In the genomic region with DNA sequence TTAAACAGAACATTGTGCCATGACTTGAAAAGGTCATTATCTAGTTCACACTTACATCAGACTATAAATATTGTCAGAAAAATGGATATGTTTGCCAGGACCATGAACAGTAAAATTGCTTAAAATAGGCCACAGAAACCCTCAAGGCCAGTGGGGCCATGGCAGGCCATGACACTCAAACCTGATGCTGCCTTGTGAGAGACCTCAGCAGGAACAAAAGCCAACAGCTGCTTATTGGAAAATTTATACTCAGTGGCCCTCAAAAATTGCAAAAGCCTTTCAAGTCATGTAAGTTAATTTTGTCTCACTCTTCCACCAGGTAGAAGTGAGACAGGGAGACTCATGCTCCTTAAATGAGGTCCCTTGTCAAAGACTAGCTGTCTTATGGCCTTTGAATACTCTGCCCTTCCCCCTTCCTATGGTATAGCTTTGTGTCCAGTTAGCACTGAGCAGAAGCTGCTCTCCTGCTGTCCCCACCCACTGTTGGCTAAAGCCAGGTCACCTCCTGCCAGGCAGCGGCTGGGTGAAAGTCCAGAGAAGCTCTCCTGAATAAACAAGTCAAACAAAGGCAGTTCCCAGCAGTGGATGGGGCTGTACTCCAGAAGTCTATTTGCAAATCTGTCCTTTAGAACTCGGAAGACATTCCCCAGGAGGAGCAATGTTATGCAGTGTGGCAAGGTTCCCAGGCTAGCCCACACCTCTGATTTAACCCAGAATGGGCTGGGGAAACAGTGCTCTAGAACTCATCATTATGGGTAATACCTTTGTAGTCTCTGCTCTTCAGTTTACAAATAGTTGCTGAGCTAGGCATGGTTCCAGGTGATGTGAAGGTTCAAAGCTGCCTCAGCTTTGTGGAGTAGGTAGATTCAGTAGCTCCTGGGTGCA, we compare ENCODE assay signal across 1 cellular context.
TF ChIP-seq lines count a peak whose summit lies in the region.

No MANE protein-coding gene starts in this region.

TF ChIP-seq in HepG2, 621 proteins besides CTCF, POLR2A, EP300 and RAD21 (continues in another document):
- TF ChIP-seq HES4 (CRISPR knock-in tag; IDR thresholded peaks at IDR 0.05; ENCODE audit: borderline replicate concordance) (no peak), GATAD1 (CRISPR knock-in tag; IDR thresholded peaks at IDR 0.05) (peak; percentile 53; the same call in 1 of the 2 replicates), CHCHD3 (CRISPR knock-in tag; IDR thresholded peaks at IDR 0.05) (no peak), MED1 (CRISPR knock-in tag; IDR thresholded peaks at IDR 0.05) (peak; percentile 96), REXO4 (CRISPR knock-in tag; IDR thresholded peaks at IDR 0.05; ENCODE audit: borderline replicate concordance) (no peak), ZC3H13 (CRISPR knock-in tag; IDR thresholded peaks at IDR 0.05) (no peak), NFIC (IDR thresholded peaks at IDR 0.05; ENCODE audit: low read length) (peak; percentile 64; the same call in 1 of the 2 replicates), ZNF446 (CRISPR knock-in tag; IDR thresholded peaks at IDR 0.05) (no peak), ZNF614 (CRISPR knock-in tag; IDR thresholded peaks at IDR 0.05; ENCODE audit: borderline replicate concordance) (peak; percentile 96), ZNF597 (CRISPR knock-in tag; IDR thresholded peaks at IDR 0.05) (no peak), ZNF136 (CRISPR knock-in tag; IDR thresholded peaks at IDR 0.05; ENCODE audit: low read depth) (0 out of 2 replicates have a peak, but pooled peaks have one; percentile 72), AHR (CRISPR knock-in tag; IDR thresholded peaks at IDR 0.05) (no peak; the same call in 1 of the 2 replicates), HNRNPLL (IDR thresholded peaks at IDR 0.05; ENCODE audit: low read depth, low read length, poor library complexity, severe bottlenecking) (no peak), ZFP41 (CRISPR knock-in tag; IDR thresholded peaks at IDR 0.05; ENCODE audit: borderline replicate concordance) (no peak), FLYWCH1 (CRISPR knock-in tag; IDR thresholded peaks at IDR 0.05) (no peak), ZNF17 (CRISPR knock-in tag; IDR thresholded peaks at IDR 0.05) (no peak), GATA4 (IDR thresholded peaks at IDR 0.05; ENCODE audit: borderline replicate concordance, low read depth) (no peak; the same call in 1 of the 2 replicates), ZNF569 (CRISPR knock-in tag; IDR thresholded peaks at IDR 0.05; ENCODE audit: borderline replicate concordance) (no peak), IRX3 (CRISPR knock-in tag; IDR thresholded peaks at IDR 0.05; ENCODE audit: borderline replicate concordance, low read depth) (no peak), ZNF296 (CRISPR knock-in tag; conservative IDR thresholded peaks at IDR 0.05) (no peak), ZNF331 (CRISPR knock-in tag; IDR thresholded peaks at IDR 0.05) (peak; percentile 88), ADNP (CRISPR knock-in tag; IDR thresholded peaks at IDR 0.05) (no peak), JUND (CRISPR knock-in tag; IDR thresholded peaks at IDR 0.05) (peak; percentile 65), THAP11 (CRISPR knock-in tag; IDR thresholded peaks at IDR 0.05) (peak; percentile 67), ZNF816 (CRISPR knock-in tag; IDR thresholded peaks at IDR 0.05; ENCODE audit: borderline replicate concordance) (peak; percentile 86; the same call in 1 of the 2 replicates), ZNF687 (CRISPR knock-in tag; IDR thresholded peaks at IDR 0.05) (peak; percentile 49; the same call in 1 of the 2 replicates), KDM5B (CRISPR knock-in tag; IDR thresholded peaks at IDR 0.05; ENCODE audit: borderline replicate concordance) (0 out of 2 replicates have a peak, but pooled peaks have one; percentile 27), U2AF2 (IDR thresholded peaks at IDR 0.05; ENCODE audit: low read depth, low read length) (no peak), POGZ (CRISPR knock-in tag; IDR thresholded peaks at IDR 0.05) (peak; percentile 94), NR3C1 (CRISPR knock-in tag; IDR thresholded peaks at IDR 0.05) (no peak), ERF (CRISPR knock-in tag; IDR thresholded peaks at IDR 0.05) (peak; percentile 86), GLMP (CRISPR knock-in tag; IDR thresholded peaks at IDR 0.05; ENCODE audit: borderline replicate concordance) (no peak), E2F5 (CRISPR knock-in tag; conservative IDR thresholded peaks at IDR 0.05) (no peak), PRDM15 (CRISPR knock-in tag; IDR thresholded peaks at IDR 0.05) (no peak), ONECUT2 (CRISPR knock-in tag; IDR thresholded peaks at IDR 0.05) (no peak), ZNF615 (CRISPR knock-in tag; IDR thresholded peaks at IDR 0.05; ENCODE audit: borderline replicate concordance) (no peak)
- TF ChIP-seq, protein P1, sequence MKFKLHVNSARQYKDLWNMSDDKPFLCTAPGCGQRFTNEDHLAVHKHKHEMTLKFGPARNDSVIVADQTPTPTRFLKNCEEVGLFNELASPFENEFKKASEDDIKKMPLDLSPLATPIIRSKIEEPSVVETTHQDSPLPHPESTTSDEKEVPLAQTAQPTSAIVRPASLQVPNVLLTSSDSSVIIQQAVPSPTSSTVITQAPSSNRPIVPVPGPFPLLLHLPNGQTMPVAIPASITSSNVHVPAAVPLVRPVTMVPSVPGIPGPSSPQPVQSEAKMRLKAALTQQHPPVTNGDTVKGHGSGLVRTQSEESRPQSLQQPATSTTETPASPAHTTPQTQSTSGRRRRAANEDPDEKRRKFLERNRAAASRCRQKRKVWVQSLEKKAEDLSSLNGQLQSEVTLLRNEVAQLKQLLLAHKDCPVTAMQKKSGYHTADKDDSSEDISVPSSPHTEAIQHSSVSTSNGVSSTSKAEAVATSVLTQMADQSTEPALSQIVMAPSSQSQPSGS (CRISPR knock-in tag; IDR thresholded peaks at IDR 0.05): peak; percentile 93
- TF ChIP-seq, protein P2, sequence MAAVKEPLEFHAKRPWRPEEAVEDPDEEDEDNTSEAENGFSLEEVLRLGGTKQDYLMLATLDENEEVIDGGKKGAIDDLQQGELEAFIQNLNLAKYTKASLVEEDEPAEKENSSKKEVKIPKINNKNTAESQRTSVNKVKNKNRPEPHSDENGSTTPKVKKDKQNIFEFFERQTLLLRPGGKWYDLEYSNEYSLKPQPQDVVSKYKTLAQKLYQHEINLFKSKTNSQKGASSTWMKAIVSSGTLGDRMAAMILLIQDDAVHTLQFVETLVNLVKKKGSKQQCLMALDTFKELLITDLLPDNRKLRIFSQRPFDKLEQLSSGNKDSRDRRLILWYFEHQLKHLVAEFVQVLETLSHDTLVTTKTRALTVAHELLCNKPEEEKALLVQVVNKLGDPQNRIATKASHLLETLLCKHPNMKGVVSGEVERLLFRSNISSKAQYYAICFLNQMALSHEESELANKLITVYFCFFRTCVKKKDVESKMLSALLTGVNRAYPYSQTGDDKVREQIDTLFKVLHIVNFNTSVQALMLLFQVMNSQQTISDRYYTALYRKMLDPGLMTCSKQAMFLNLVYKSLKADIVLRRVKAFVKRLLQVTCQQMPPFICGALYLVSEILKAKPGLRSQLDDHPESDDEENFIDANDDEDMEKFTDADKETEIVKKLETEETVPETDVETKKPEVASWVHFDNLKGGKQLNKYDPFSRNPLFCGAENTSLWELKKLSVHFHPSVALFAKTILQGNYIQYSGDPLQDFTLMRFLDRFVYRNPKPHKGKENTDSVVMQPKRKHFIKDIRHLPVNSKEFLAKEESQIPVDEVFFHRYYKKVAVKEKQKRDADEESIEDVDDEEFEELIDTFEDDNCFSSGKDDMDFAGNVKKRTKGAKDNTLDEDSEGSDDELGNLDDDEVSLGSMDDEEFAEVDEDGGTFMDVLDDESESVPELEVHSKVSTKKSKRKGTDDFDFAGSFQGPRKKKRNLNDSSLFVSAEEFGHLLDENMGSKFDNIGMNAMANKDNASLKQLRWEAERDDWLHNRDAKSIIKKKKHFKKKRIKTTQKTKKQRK (IDR thresholded peaks at IDR 0.05; ENCODE audit: low read length): no peak
- TF ChIP-seq, protein P3, sequence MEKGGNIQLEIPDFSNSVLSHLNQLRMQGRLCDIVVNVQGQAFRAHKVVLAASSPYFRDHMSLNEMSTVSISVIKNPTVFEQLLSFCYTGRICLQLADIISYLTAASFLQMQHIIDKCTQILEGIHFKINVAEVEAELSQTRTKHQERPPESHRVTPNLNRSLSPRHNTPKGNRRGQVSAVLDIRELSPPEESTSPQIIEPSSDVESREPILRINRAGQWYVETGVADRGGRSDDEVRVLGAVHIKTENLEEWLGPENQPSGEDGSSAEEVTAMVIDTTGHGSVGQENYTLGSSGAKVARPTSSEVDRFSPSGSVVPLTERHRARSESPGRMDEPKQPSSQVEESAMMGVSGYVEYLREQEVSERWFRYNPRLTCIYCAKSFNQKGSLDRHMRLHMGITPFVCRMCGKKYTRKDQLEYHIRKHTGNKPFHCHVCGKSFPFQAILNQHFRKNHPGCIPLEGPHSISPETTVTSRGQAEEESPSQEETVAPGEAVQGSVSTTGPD (CRISPR knock-in tag; IDR thresholded peaks at IDR 0.05): 0 out of 2 replicates have a peak, but pooled peaks have one; percentile 74
